Comparison of ENCODE assay signal across 16 cellular contexts in the genomic region with DNA sequence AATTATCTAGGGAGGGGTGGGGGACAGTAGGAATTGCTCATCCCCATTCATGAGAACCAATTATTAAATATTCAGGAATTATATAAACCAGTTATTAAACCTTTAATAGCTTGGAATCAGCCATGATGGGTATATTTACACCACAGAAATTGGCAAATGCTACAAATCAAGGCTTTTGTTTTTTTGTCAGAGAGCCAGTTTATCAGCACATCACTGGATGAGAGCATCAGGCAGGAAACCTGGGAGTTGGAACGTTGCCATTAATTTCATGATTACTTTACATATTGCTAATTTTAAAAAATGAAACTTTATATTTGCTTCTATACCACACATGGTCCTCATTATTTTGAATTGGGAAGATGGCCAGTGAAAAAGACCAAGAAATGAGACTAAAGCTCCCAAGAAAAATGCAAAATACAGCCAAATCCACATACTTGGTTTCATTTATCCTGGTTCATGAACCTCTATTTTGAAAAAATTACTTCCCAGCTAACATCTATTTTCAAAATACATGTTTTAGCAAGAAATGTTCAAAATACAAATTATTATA.
"Had no signal": no experiment of that assay in that cellular context is flagged by ENCODE, and none has a peak within 500 bp of the region (broad histone marks: within the 10 kb centered on the region; RNA-seq: fewer than 3 reads in every experiment).

No MANE protein-coding gene starts in this region.

- H3K27me3 ChIP-seq: foreskin keratinocyte, pancreas had no signal

- DNase-seq: activated CD4-positive, alpha-beta T cell treated with anti-CD3 and anti-CD28 coated beads for 4 hours; activated CD8-positive, alpha-beta T cell treated with anti-CD3 and anti-CD28 coated beads, Interleukin-2, amount 10 ng/mL, durations not matched to agents 7 days and 5 days; activated naive CD8-positive, alpha-beta T cell treated with anti-CD3 and anti-CD28 coated beads for 36 hours; cerebellar nuclear complex; effector memory CD4-positive, alpha-beta T cell; foreskin keratinocyte; immature natural killer cell; mammary epithelial cell; naive thymus-derived CD4-positive, alpha-beta T cell; pancreas; stimulated activated CD4-positive, alpha-beta T cell treated with anti-CD3 and anti-CD28 coated beads, Interleukin-12 subunit alpha, Interleukin-12 subunit beta, amount 100 ng/mL, for 4 hours; T-helper 2 cell had no signal

- H3K9me3 ChIP-seq: pancreas had no signal

- H3K4me3 Mint-ChIP-seq: activated CD8-positive, alpha-beta T cell treated with anti-CD3 and anti-CD28 coated beads, Interleukin-2, amount 10 ng/mL, durations not matched to agents 7 days and 5 days; activated naive CD8-positive, alpha-beta T cell treated with anti-CD3 and anti-CD28 coated beads for 36 hours; dendritic cell treated with granulocyte-macrophage colony-stimulating factor and Interleukin-4, amounts not matched to agents 40 ng/mL and 50 ng/mL, for 4 days; immature natural killer cell; naive thymus-derived CD4-positive, alpha-beta T cell; stimulated activated effector memory CD8-positive, alpha-beta T cell treated with anti-CD3 and anti-CD28 coated beads, Interleukin-12 subunit alpha, Interleukin-12 subunit beta, amount 100 ng/mL, for 72 hours; WTC11 had no signal

- H3K9me3 Mint-ChIP-seq: activated naive CD8-positive, alpha-beta T cell treated with anti-CD3 and anti-CD28 coated beads for 36 hours; dendritic cell treated with granulocyte-macrophage colony-stimulating factor and Interleukin-4, amounts not matched to agents 40 ng/mL and 50 ng/mL, for 4 days; immature natural killer cell; naive thymus-derived CD4-positive, alpha-beta T cell; stimulated activated effector memory CD8-positive, alpha-beta T cell treated with anti-CD3 and anti-CD28 coated beads, Interleukin-12 subunit alpha, Interleukin-12 subunit beta, amount 100 ng/mL, for 72 hours; WTC11 had no signal

- ATAC-seq: activated CD8-positive, alpha-beta T cell treated with anti-CD3 and anti-CD28 coated beads, Interleukin-2, amount 10 ng/mL, durations not matched to agents 7 days and 5 days; foreskin keratinocyte; naive thymus-derived CD4-positive, alpha-beta T cell; pancreas; stimulated activated effector memory CD8-positive, alpha-beta T cell treated with anti-CD3 and anti-CD28 coated beads, Interleukin-12 subunit alpha, Interleukin-12 subunit beta, amount 100 ng/mL, for 72 hours; WTC11 had no signal

- H3K36me3 ChIP-seq: pancreas had no signal

- H3K4me1 Mint-ChIP-seq: immature natural killer cell; stimulated activated effector memory CD8-positive, alpha-beta T cell treated with anti-CD3 and anti-CD28 coated beads, Interleukin-12 subunit alpha, Interleukin-12 subunit beta, amount 100 ng/mL, for 72 hours; WTC11 had no signal

- H3K27ac Mint-ChIP-seq: activated CD8-positive, alpha-beta T cell treated with anti-CD3 and anti-CD28 coated beads, Interleukin-2, amount 10 ng/mL, durations not matched to agents 7 days and 5 days; activated naive CD8-positive, alpha-beta T cell treated with anti-CD3 and anti-CD28 coated beads for 36 hours; dendritic cell treated with granulocyte-macrophage colony-stimulating factor and Interleukin-4, amounts not matched to agents 40 ng/mL and 50 ng/mL, for 4 days; immature natural killer cell; naive thymus-derived CD4-positive, alpha-beta T cell; stimulated activated effector memory CD8-positive, alpha-beta T cell treated with anti-CD3 and anti-CD28 coated beads, Interleukin-12 subunit alpha, Interleukin-12 subunit beta, amount 100 ng/mL, for 72 hours; WTC11 had no signal

- H3K36me3 Mint-ChIP-seq: activated naive CD8-positive, alpha-beta T cell treated with anti-CD3 and anti-CD28 coated beads for 36 hours; immature natural killer cell; naive thymus-derived CD4-positive, alpha-beta T cell; stimulated activated effector memory CD8-positive, alpha-beta T cell treated with anti-CD3 and anti-CD28 coated beads, Interleukin-12 subunit alpha, Interleukin-12 subunit beta, amount 100 ng/mL, for 72 hours; WTC11 had no signal

- H3K4me1 ChIP-seq: foreskin keratinocyte had no signal

- FAIRE-seq: pancreas had no signal

- H3K27ac ChIP-seq: epithelial cell of prostate, foreskin keratinocyte, pancreas had no signal

- H3K27me3 Mint-ChIP-seq: activated naive CD8-positive, alpha-beta T cell treated with anti-CD3 and anti-CD28 coated beads for 36 hours; dendritic cell treated with granulocyte-macrophage colony-stimulating factor and Interleukin-4, amounts not matched to agents 40 ng/mL and 50 ng/mL, for 4 days had no signal

- H3K4me3 ChIP-seq: pancreas had no signal
